17 cellular contexts compared by ENCODE assay signal in genomic region chr1:97540346-97540888, GRCh38.
DNase-seq lines count a peak whose midpoint lies in the region; ATAC-seq and TF ChIP-seq lines count a peak whose summit lies in the region.
"Had no signal": no experiment of that assay in that cellular context is flagged by ENCODE, and none has a peak within 500 bp of the region (broad histone marks: within the 10 kb centered on the region; RNA-seq: fewer than 3 reads in every experiment).

No MANE protein-coding gene starts in this region.

- intact Hi-C loops in right lobe of liver (cut with DNase I) = no loop called here

- POLR2A ChIA-PET in HEK293T (lab: Yijun Ruan, JAX) = no interaction called here

- no peaks in the 10 kb centered on the region for H3K27me3 ChIP-seq in right lobe of liver
- H3K27me3 ChIP-seq: BLaER1 treated with 17β-estradiol and CSF1 and Interleukin-3, amounts not matched to agents 10 nM and 100 nM had no signal

- peaks cover 0 to 9% (median 0%) of the 10 kb centered on the region in 4 donors for H3K4me1 ChIP-seq in right lobe of liver
- H3K4me1 ChIP-seq: BLaER1 treated with 17β-estradiol and CSF1 and Interleukin-3, amounts not matched to agents 10 nM and 100 nM; Caco-2 had no signal

- 51% methylated on average over 6 of the region's 6 CpGs for WGBS in right lobe of liver (ENCODE audit: insufficient coverage, low coverage, low lambda C conversion rate, missing lambda C conversion rate)

- TF ChIP-seq POLR2A in right lobe of liver (IDR thresholded peaks at IDR 0.05) = no peak

- TF ChIP-seq CTCF in AG10803 (conservative IDR thresholded peaks at IDR 0.05; ENCODE audit: low read length) (no peak), right lobe of liver (IDR thresholded peaks at IDR 0.05) (no peak)

- no peaks in the 10 kb centered on the region for H3K36me3 ChIP-seq in right lobe of liver

- ATAC-seq in right lobe of liver = peak; percentile 69 to 92 (median 89)
- ATAC-seq: CD8-positive, alpha-beta T cell had no signal

- DNase-seq in AG10803 (ENCODE audit: low read depth) (peak; percentile 4), HEK293T (ENCODE audit: extremely low spot score) (no peak), right lobe of liver (peak in 2 of 3 donors; percentile 17 to 49), hippocampal formation (lab: John Stamatoyannopoulos, UW) (no peak), NCI-H1694 (lab: John Stamatoyannopoulos, UW) (no peak), NCI-H82 (lab: John Stamatoyannopoulos, UW) (no peak)
- DNase-seq: 8988T; ACHN; AML-193; Caco-2; Calu3; CD4-positive, alpha-beta T cell; CD8-positive, alpha-beta T cell; DMS79 treated with DMSO at 0.1 percent for 48 hours; GF-D8 had no signal

- CTCF ChIA-PET in HEK293T (lab: Yijun Ruan, JAX) = no interaction called here

- H3K27ac ChIP-seq in right lobe of liver = no peak overlapping the region
- H3K27ac ChIP-seq: BLaER1 treated with 17β-estradiol and CSF1 and Interleukin-3, amounts not matched to agents 10 nM and 100 nM; C4-2B had no signal

- H3K9me3 ChIP-seq in right lobe of liver = no peaks in the 10 kb centered on the region
- H3K9me3 ChIP-seq: BLaER1 treated with 17β-estradiol and CSF1 and Interleukin-3, amounts not matched to agents 10 nM and 100 nM; Caco-2 had no signal

- H3K4me3 ChIP-seq in AG10803 (ENCODE audit: low read length) = no peak overlapping the region
- H3K4me3 ChIP-seq in right lobe of liver = no peak overlapping the region
- H3K4me3 ChIP-seq: BLaER1 treated with 17β-estradiol and CSF1 and Interleukin-3, amounts not matched to agents 10 nM and 100 nM had no signal

TF ChIP-seq in HEK293T, 16 proteins besides CTCF, POLR2A, EP300 and RAD21:
- 0 out of 2 replicates have a peak, but pooled peaks have one; percentile 7 for TF ChIP-seq PKNOX1 (IDR thresholded peaks at IDR 0.05)
- no peak for TF ChIP-seq ELF4 (IDR thresholded peaks at IDR 0.05)
TF ChIP-seq in HEK293T: peak in this region for 1.

Comparison
In these comparisons a context has a peak if more than half of its experiments do, and no peak if none do; other contexts are left out.
1. DNase-seq: peak in AG10803 (single experiment) and right lobe of liver (2 of 3); none in HEK293T (single experiment), hippocampal formation (0 of 2), NCI-H1694 (single experiment) and NCI-H82 (single experiment).